Comparison of ENCODE assay signal across 31 cellular contexts in genomic region chr6:78845567-78845966, GRCh38.
"Had no signal": no experiment of that assay in that cellular context is flagged by ENCODE, and none has a peak within 500 bp of the region (broad histone marks: within the 10 kb centered on the region; RNA-seq: fewer than 3 reads in every experiment).

No MANE protein-coding gene starts in this region.

- DNase-seq: activated B cell treated with CpG ODN at 0.5 μM for 24 hours; activated CD4-positive, alpha-beta memory T cell treated with anti-CD3 and anti-CD28 coated beads for 36 hours; activated CD4-positive, alpha-beta T cell treated with anti-CD3 and anti-CD28 coated beads for 4 hours; activated CD4-positive, alpha-beta T cell treated with anti-CD3 and anti-CD28 coated beads, Interleukin-2, amount 10 ng/mL, durations not matched to agents 24 days and 14 days; activated CD4-positive, alpha-beta T cell treated with anti-CD3 and anti-CD28 coated beads, Interleukin-2, amount 50 U/mL, for 1 hour; activated CD4-positive, alpha-beta T cell treated with anti-CD3 and anti-CD28 coated beads, Interleukin-2, amount 50 U/mL, for 4 hours; activated CD4-positive, CD25-positive, alpha-beta regulatory T cell treated with anti-CD3 and anti-CD28 coated beads, Interleukin-2, amount 50 U/mL, for 72 hours; activated CD8-positive, alpha-beta memory T cell treated with anti-CD3 and anti-CD28 coated beads, Interleukin-2, amount 50 U/mL, for 4 hours; activated CD8-positive, alpha-beta T cell treated with anti-CD3 and anti-CD28 coated beads for 36 hours; activated effector memory CD4-positive, alpha-beta T cell treated with anti-CD3 and anti-CD28 coated beads, Interleukin-2, amount 50 U/mL, for 16 hours; activated gamma-delta T cell treated with Interleukin-2 at 50 U/mL for 16 hours; activated naive CD4-positive, alpha-beta T cell; activated naive CD4-positive, alpha-beta T cell treated with anti-CD3 and anti-CD28 coated beads for 36 hours; activated naive CD4-positive, alpha-beta T cell treated with anti-CD3 and anti-CD28 coated beads, Interleukin-2, amount 50 U/mL, for 16 hours; activated naive CD8-positive, alpha-beta T cell treated with anti-CD3 and anti-CD28 coated beads for 36 hours; activated T-cell treated with anti-CD3 and anti-CD28 coated beads for 4 hours; activated T-cell treated with anti-CD3 and anti-CD28 coated beads, Interleukin-2, amount 50 U/mL, for 1 hour; activated T-cell treated with anti-CD3 and anti-CD28 coated beads, Interleukin-2, amount 50 U/mL, for 4 hours; activated T-cell treated with anti-CD3 and anti-CD28 coated beads, Interleukin-2, amount 50 U/mL, for 72 hours; adrenal gland; amniotic stem cell; aorta; caudate nucleus; cerebellar nuclear complex; T-helper 1 cell; T-helper 2 cell; T-helper 9 cell had no signal

- H3K4me1 ChIP-seq: adrenal gland had no signal

- H3K27ac ChIP-seq: adrenal gland, cardiac muscle cell, VCaP had no signal

- H3K27me3 ChIP-seq: adrenal gland, cardiac muscle cell had no signal

- ATAC-seq: activated CD8-positive, alpha-beta T cell treated with anti-CD3 and anti-CD28 coated beads for 36 hours; activated naive CD4-positive, alpha-beta T cell treated with anti-CD3 and anti-CD28 coated beads, Interleukin-2, amount 50 U/mL, for 72 hours; activated T-cell treated with anti-CD3 and anti-CD28 coated beads, Interleukin-2, amount 50 U/mL, for 4 hours; activated T-cell treated with anti-CD3 and anti-CD28 coated beads, Interleukin-2, amount 50 U/mL, for 72 hours; activated T-helper 17 cell treated with anti-CD3 and anti-CD28 coated beads, Interleukin-2, amount 50 U/mL, for 72 hours had no signal

- H3K36me3 ChIP-seq: adrenal gland, cardiac muscle cell had no signal

- H3K4me3 ChIP-seq: adrenal gland, cardiac muscle cell had no signal

- H3K9me3 ChIP-seq: adrenal gland had no signal
